ENCODE assay signal across 21 cellular contexts in the genomic region with DNA sequence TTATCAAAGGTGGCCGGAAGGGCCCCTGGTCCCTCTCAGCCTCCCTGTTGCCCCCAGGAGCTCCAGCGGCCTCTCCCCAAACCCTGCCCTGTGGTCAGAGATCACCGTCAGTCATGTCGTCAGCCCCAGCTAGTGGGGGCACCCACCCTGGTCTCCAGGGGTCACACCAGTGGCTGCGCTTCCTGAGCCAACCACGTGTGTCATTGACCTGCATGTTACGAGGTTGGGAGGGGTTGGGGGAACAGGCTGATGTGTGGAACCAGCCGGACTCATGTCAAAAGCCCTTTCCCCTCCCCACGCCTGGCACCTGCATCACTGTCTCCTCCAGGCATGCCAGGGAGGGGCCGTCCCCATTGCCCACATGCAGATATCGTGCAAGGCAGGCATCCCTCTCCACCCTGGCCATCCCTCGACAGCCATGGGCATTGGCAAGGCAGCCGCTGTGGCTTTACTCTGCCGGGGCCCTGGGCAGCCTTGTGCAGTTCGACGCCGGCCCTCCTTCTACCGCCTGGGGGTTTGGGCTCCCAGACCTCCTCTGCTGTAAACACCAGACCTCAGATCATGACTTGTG.
"Had no signal": no experiment of that assay in that cellular context is flagged by ENCODE, and none has a peak within 500 bp of the region (broad histone marks: within the 10 kb centered on the region; RNA-seq: fewer than 3 reads in every experiment).

No MANE protein-coding gene starts in this region.

- H3K4me3 ChIP-seq: esophagus muscularis mucosa, mucosa of descending colon, neural progenitor cell, prostate gland, smooth muscle cell, thyroid gland had no signal

- H3K36me3 ChIP-seq: esophagus muscularis mucosa, neural progenitor cell, prostate gland, thyroid gland had no signal

- H3K27me3 Mint-ChIP-seq: activated naive CD8-positive, alpha-beta T cell treated with anti-CD3 and anti-CD28 coated beads for 36 hours; activated T-helper 17 cell treated with anti-CD3 and anti-CD28 coated beads, Interleukin-2, amount 50 U/mL, for 72 hours had no signal

- H3K27ac ChIP-seq: esophagus muscularis mucosa, neural progenitor cell, prostate gland, thyroid gland had no signal

- DNase-seq: activated CD4-positive, alpha-beta memory T cell treated with anti-CD3 and anti-CD28 coated beads for 36 hours; activated CD4-positive, alpha-beta T cell treated with anti-CD3 and anti-CD28 coated beads for 36 hours; activated CD8-positive, alpha-beta memory T cell treated with anti-CD3 and anti-CD28 coated beads, Interleukin-2, amount 10 ng/mL, durations not matched to agents 7 days and 5 days; activated naive CD4-positive, alpha-beta T cell; activated naive CD8-positive, alpha-beta T cell treated with anti-CD3 and anti-CD28 coated beads for 36 hours; amniotic stem cell; dermis blood vessel endothelial cell; effector memory CD4-positive, alpha-beta T cell; hippocampal formation; naive thymus-derived CD4-positive, alpha-beta T cell; stimulated activated CD4-positive, alpha-beta T cell treated with anti-CD3 and anti-CD28 coated beads, Interleukin-4, amount 100 ng/mL, for 4 hours; stimulated activated naive CD4-positive, alpha-beta T cell; thyroid gland had no signal

- H3K9ac ChIP-seq: neural progenitor cell had no signal

- H3K27me3 ChIP-seq: neural progenitor cell, thyroid gland had no signal

- H3K4me1 Mint-ChIP-seq: activated CD4-positive, alpha-beta T cell treated with anti-CD3 and anti-CD28 coated beads for 36 hours; activated CD8-positive, alpha-beta memory T cell treated with anti-CD3 and anti-CD28 coated beads, Interleukin-2, amount 10 ng/mL, durations not matched to agents 7 days and 5 days; activated naive CD8-positive, alpha-beta T cell treated with anti-CD3 and anti-CD28 coated beads for 36 hours; activated T-helper 17 cell treated with anti-CD3 and anti-CD28 coated beads, Interleukin-2, amount 50 U/mL, for 72 hours; naive thymus-derived CD4-positive, alpha-beta T cell; WTC11 had no signal

- H3K27ac Mint-ChIP-seq: activated CD4-positive, alpha-beta memory T cell treated with anti-CD3 and anti-CD28 coated beads for 36 hours; activated CD4-positive, alpha-beta T cell treated with anti-CD3 and anti-CD28 coated beads for 36 hours; activated CD8-positive, alpha-beta memory T cell treated with anti-CD3 and anti-CD28 coated beads, Interleukin-2, amount 10 ng/mL, durations not matched to agents 7 days and 5 days; activated naive CD8-positive, alpha-beta T cell treated with anti-CD3 and anti-CD28 coated beads for 36 hours; activated T-helper 17 cell treated with anti-CD3 and anti-CD28 coated beads, Interleukin-2, amount 50 U/mL, for 72 hours; neural progenitor cell; WTC11 had no signal

- H2AFZ ChIP-seq: neural progenitor cell had no signal

- H3K4me1 ChIP-seq: neural progenitor cell, prostate gland had no signal

- H3K4me3 Mint-ChIP-seq: activated CD4-positive, alpha-beta memory T cell treated with anti-CD3 and anti-CD28 coated beads for 36 hours; activated CD4-positive, alpha-beta T cell treated with anti-CD3 and anti-CD28 coated beads for 36 hours; activated CD8-positive, alpha-beta memory T cell treated with anti-CD3 and anti-CD28 coated beads, Interleukin-2, amount 10 ng/mL, durations not matched to agents 7 days and 5 days; activated naive CD8-positive, alpha-beta T cell treated with anti-CD3 and anti-CD28 coated beads for 36 hours; activated T-helper 17 cell treated with anti-CD3 and anti-CD28 coated beads, Interleukin-2, amount 50 U/mL, for 72 hours; naive thymus-derived CD4-positive, alpha-beta T cell; neural progenitor cell; WTC11 had no signal

- H3K9me3 ChIP-seq: prostate gland, thyroid gland had no signal

- H3K4me2 ChIP-seq: neural progenitor cell, smooth muscle cell had no signal

- ATAC-seq: activated CD4-positive, alpha-beta T cell treated with anti-CD3 and anti-CD28 coated beads for 36 hours; activated CD8-positive, alpha-beta memory T cell treated with anti-CD3 and anti-CD28 coated beads, Interleukin-2, amount 10 ng/mL, durations not matched to agents 7 days and 5 days; activated T-helper 17 cell treated with anti-CD3 and anti-CD28 coated beads, Interleukin-2, amount 50 U/mL, for 72 hours; mucosa of descending colon; naive thymus-derived CD4-positive, alpha-beta T cell; sciatic nerve; WTC11 had no signal

- H3K9me3 Mint-ChIP-seq: activated T-helper 17 cell treated with anti-CD3 and anti-CD28 coated beads, Interleukin-2, amount 50 U/mL, for 72 hours had no signal

- H3K36me3 Mint-ChIP-seq: activated CD4-positive, alpha-beta memory T cell treated with anti-CD3 and anti-CD28 coated beads for 36 hours; activated CD8-positive, alpha-beta memory T cell treated with anti-CD3 and anti-CD28 coated beads, Interleukin-2, amount 10 ng/mL, durations not matched to agents 7 days and 5 days; activated naive CD8-positive, alpha-beta T cell treated with anti-CD3 and anti-CD28 coated beads for 36 hours; naive thymus-derived CD4-positive, alpha-beta T cell; neural progenitor cell; WTC11 had no signal
